In the genomic region with DNA sequence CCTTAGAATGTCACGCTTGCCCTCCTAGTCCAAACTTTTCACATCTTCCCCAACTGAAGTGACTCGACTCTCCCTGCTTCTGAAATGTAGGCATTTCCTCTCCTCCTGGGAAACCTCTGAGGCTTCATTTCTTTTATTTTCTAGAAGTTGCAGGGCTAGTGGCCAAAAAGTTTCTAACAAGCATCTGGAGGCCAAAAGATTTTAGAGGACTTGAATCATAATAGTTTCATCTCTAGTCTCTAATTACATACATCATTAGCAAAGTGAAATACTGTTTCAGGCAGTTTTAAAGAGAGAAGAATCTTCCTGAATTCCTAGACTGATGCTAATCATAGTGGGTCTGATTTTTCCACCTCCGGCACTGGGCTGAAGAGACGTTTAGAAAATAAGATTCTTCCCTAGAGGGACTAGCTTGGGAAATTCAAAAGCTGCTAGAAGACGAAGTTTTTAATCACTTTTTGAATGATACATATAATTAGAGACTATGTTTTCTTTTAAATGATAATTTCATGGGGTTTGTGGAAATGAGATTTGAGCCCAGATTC, we compare ENCODE assay signal across 20 cellular contexts. TPM values are rescaled to one million over a fixed set of nuclear protein-coding genes. Genes with fewer than 3 reads are reported as not detected.
"Had no signal": no experiment of that assay in that cellular context is flagged by ENCODE, and none has a peak within 500 bp of the region (broad histone marks: within the 10 kb centered on the region; RNA-seq: fewer than 3 reads in every experiment).

No MANE protein-coding gene starts in this region.

- H3K9me3 Mint-ChIP-seq: activated CD4-positive, alpha-beta memory T cell treated with anti-CD3 and anti-CD28 coated beads for 36 hours; activated naive CD4-positive, alpha-beta T cell treated with anti-CD3 and anti-CD28 coated beads for 36 hours; activated T-helper 2 cell treated with anti-CD3 and anti-CD28 coated beads, Interferon-gamma antibody, Interleukin-2, Interleukin-4, amounts not matched to agents 10 μg/mL and 5 μg/mL and 100 μg/mL, durations not matched to agents 14 hours and 24 hours and 36 hours; stimulated activated naive CD8-positive, alpha-beta T cell treated with anti-CD3 and anti-CD28 coated beads, Interleukin-15, amount 100 ng/mL, for 72 hours; T-helper 2 cell treated with Interferon-gamma antibody and Interleukin-4, amounts not matched to agents 5 μg/mL and 100 μg/mL, for 36 hours had no signal

- H3K27me3 ChIP-seq: breast epithelium, neutrophil, upper lobe of left lung had no signal

- H3K4me3 ChIP-seq: breast epithelium, mucosa of descending colon, smooth muscle cell, upper lobe of left lung had no signal

- H3K4me1 Mint-ChIP-seq: naive B cell; stimulated activated naive CD8-positive, alpha-beta T cell treated with anti-CD3 and anti-CD28 coated beads, Interleukin-15, amount 100 ng/mL, for 72 hours had no signal

- H3K4me3 Mint-ChIP-seq: activated CD4-positive, alpha-beta memory T cell treated with anti-CD3 and anti-CD28 coated beads for 36 hours; activated naive CD4-positive, alpha-beta T cell treated with anti-CD3 and anti-CD28 coated beads for 36 hours; naive B cell; stimulated activated naive CD8-positive, alpha-beta T cell treated with anti-CD3 and anti-CD28 coated beads, Interleukin-15, amount 100 ng/mL, for 72 hours; T-helper 2 cell treated with Interferon-gamma antibody and Interleukin-4, amounts not matched to agents 5 μg/mL and 100 μg/mL, for 36 hours; WTC11 had no signal

- H3K36me3 Mint-ChIP-seq: activated CD4-positive, alpha-beta memory T cell treated with anti-CD3 and anti-CD28 coated beads for 36 hours; naive B cell; WTC11 had no signal

- H3K9me3 ChIP-seq: breast epithelium, mucosa of descending colon, neutrophil, upper lobe of left lung had no signal

- H3K36me3 ChIP-seq: breast epithelium, neutrophil had no signal

- FAIRE-seq: endometrium had no signal

- H3K27ac Mint-ChIP-seq: activated CD4-positive, alpha-beta memory T cell treated with anti-CD3 and anti-CD28 coated beads for 36 hours; activated naive CD4-positive, alpha-beta T cell treated with anti-CD3 and anti-CD28 coated beads for 36 hours; activated T-helper 2 cell treated with anti-CD3 and anti-CD28 coated beads, Interferon-gamma antibody, Interleukin-2, Interleukin-4, amounts not matched to agents 10 μg/mL and 5 μg/mL and 100 μg/mL, durations not matched to agents 14 hours and 24 hours and 36 hours; naive B cell; stimulated activated naive CD8-positive, alpha-beta T cell treated with anti-CD3 and anti-CD28 coated beads, Interleukin-15, amount 100 ng/mL, for 72 hours; T-helper 2 cell treated with Interferon-gamma antibody and Interleukin-4, amounts not matched to agents 5 μg/mL and 100 μg/mL, for 36 hours; WTC11 had no signal

- DNase-seq: activated CD4-positive, alpha-beta memory T cell treated with anti-CD3 and anti-CD28 coated beads for 36 hours; activated CD4-positive, alpha-beta T cell treated with anti-CD3 and anti-CD28 coated beads for 4 hours; activated naive CD4-positive, alpha-beta T cell treated with anti-CD3 and anti-CD28 coated beads for 36 hours; anterior cingulate cortex; cortex of kidney; erythroblast; left ventricle myocardium superior; mucosa of descending colon; naive B cell; stimulated activated CD4-positive, alpha-beta T cell treated with anti-CD3 and anti-CD28 coated beads, Interleukin-4, amount 100 ng/mL, for 1 hour; stimulated activated naive CD8-positive, alpha-beta T cell treated with anti-CD3 and anti-CD28 coated beads, Interleukin-15, amount 100 ng/mL, for 72 hours; upper lobe of left lung had no signal

- H3K27me3 Mint-ChIP-seq: stimulated activated naive CD8-positive, alpha-beta T cell treated with anti-CD3 and anti-CD28 coated beads, Interleukin-15, amount 100 ng/mL, for 72 hours had no signal

- H3K4me1 ChIP-seq: breast epithelium, upper lobe of left lung had no signal

- H3K27ac ChIP-seq: breast epithelium, neutrophil, upper lobe of left lung had no signal

- H3K4me2 ChIP-seq: smooth muscle cell had no signal

- ATAC-seq: left ventricle myocardium superior; mucosa of descending colon; sciatic nerve; stimulated activated naive CD8-positive, alpha-beta T cell treated with anti-CD3 and anti-CD28 coated beads, Interleukin-15, amount 100 ng/mL, for 72 hours; WTC11 had no signal

RNA-seq across cellular contexts. Expression of a gene that starts 52.6 kb away (rescaled TPM):
- total RNA-seq: activated CD4-positive, alpha-beta memory T cell treated with anti-CD3 and anti-CD28 coated beads for 36 hours; activated naive CD4-positive, alpha-beta T cell treated with anti-CD3 and anti-CD28 coated beads for 36 hours; activated T-helper 2 cell treated with anti-CD3 and anti-CD28 coated beads, Interferon-gamma antibody, Interleukin-2, Interleukin-4, amounts not matched to agents 10 μg/mL and 5 μg/mL and 100 μg/mL, durations not matched to agents 14 hours and 24 hours and 36 hours had no signal
